Comparison of ENCODE assay signal across 15 cellular contexts in genomic region chr9:109560470-109561132, GRCh38.
DNase-seq lines count a peak whose midpoint lies in the region; ATAC-seq, FAIRE-seq and TF ChIP-seq lines count a peak whose summit lies in the region.
"Had no signal": no experiment of that assay in that cellular context is flagged by ENCODE, and none has a peak within 500 bp of the region (broad histone marks: within the 10 kb centered on the region; RNA-seq: fewer than 3 reads in every experiment).

No MANE protein-coding gene starts in this region.

- H3K4me3 Mint-ChIP-seq in chondrocyte (ENCODE audit: unreplicated experiment) (no peak overlapping the region), nephron progenitor cell (no peak overlapping the region), mesothelial cell of epicardium (no peak overlapping the region)
- H3K4me3 Mint-ChIP-seq: stimulated activated naive CD8-positive, alpha-beta T cell treated with anti-CD3 and anti-CD28 coated beads, Interleukin-15, Interleukin-2, amounts not matched to agents 100 ng/mL and 50 ng/mL, for 24 hours had no signal

- no peak for ATAC-seq in GM21423 (IDR thresholded peaks at IDR 0.05; ENCODE audit: unreplicated experiment)

- H3K4me1 Mint-ChIP-seq in chondrocyte (ENCODE audit: low read depth) (peaks cover 14% of the 10 kb centered on the region), nephron progenitor cell (peaks cover 39% of the 10 kb centered on the region), mesothelial cell of epicardium (peaks cover 18% of the 10 kb centered on the region)
- H3K4me1 Mint-ChIP-seq: CD14-positive monocyte had no signal

- H3K27ac Mint-ChIP-seq in chondrocyte (ENCODE audit: unreplicated experiment): no peak overlapping the region
- H3K27ac Mint-ChIP-seq in nephron progenitor cell: no peak overlapping the region
- H3K27ac Mint-ChIP-seq in mesothelial cell of epicardium: no peak overlapping the region
- H3K27ac Mint-ChIP-seq: stimulated activated naive CD8-positive, alpha-beta T cell treated with anti-CD3 and anti-CD28 coated beads, Interleukin-15, Interleukin-2, amounts not matched to agents 100 ng/mL and 50 ng/mL, for 24 hours had no signal

- H3K27me3 Mint-ChIP-seq in chondrocyte (ENCODE audit: low read depth): peaks cover 17% of the 10 kb centered on the region
- H3K27me3 Mint-ChIP-seq in nephron progenitor cell (ENCODE audit: low read depth, poor library complexity): peaks cover 24% of the 10 kb centered on the region
- no peaks in the 10 kb centered on the region for H3K27me3 Mint-ChIP-seq in mesothelial cell of epicardium (ENCODE audit: low read depth)

- FAIRE-seq in GM12892 (lab: Jason Lieb, UNC): no peak
- FAIRE-seq: H54 had no signal

- H3K9me3 Mint-ChIP-seq in chondrocyte (ENCODE audit: low read depth): no peaks in the 10 kb centered on the region
- H3K9me3 Mint-ChIP-seq in nephron progenitor cell: no peaks in the 10 kb centered on the region
- H3K9me3 Mint-ChIP-seq in mesothelial cell of epicardium: no peaks in the 10 kb centered on the region
- H3K9me3 Mint-ChIP-seq: stimulated activated naive CD8-positive, alpha-beta T cell treated with anti-CD3 and anti-CD28 coated beads, Interleukin-15, Interleukin-2, amounts not matched to agents 100 ng/mL and 50 ng/mL, for 24 hours had no signal

- H3K4me3 ChIP-seq in GM12864 (ENCODE audit: low read depth, low read length): no peak overlapping the region
- H3K4me3 ChIP-seq: prostate gland had no signal

- TF ChIP-seq CTCF in GM12864 (IDR thresholded peaks at IDR 0.05; ENCODE audit: low read depth, low read length, missing control alignments) (peak; percentile 12), chondrocyte (IDR thresholded peaks at IDR 0.05) (peak; percentile 23), nephron progenitor cell (IDR thresholded peaks at IDR 0.05) (peak; percentile 17), mesothelial cell of epicardium (IDR thresholded peaks at IDR 0.05; ENCODE audit: unreplicated experiment) (no peak)

- TF ChIP-seq POLR2A in GM12892 (IDR thresholded peaks at IDR 0.05; ENCODE audit: low read depth, low read length): no peak

- DNase-seq in GM12864 (ENCODE audit: low read depth) (no peak), M059J (ENCODE audit: low read depth) (peak; percentile 28), chondrocyte (ENCODE audit: low spot score) (no peak), nephron progenitor cell (no peak), GM12892 (ENCODE audit: insufficient read length) (no peak), GM03348 (ENCODE audit: low spot score) (no peak), mesothelial cell of epicardium (ENCODE audit: low spot score in 2 of 2, unreplicated experiment in 2 of 2) (no peak)
- DNase-seq: amniotic stem cell; NCI-H2171 treated with DMSO at 0.1 percent for 48 hours; stimulated activated CD4-positive, alpha-beta T cell treated with anti-CD3 and anti-CD28 coated beads, Interleukin-4, amount 100 ng/mL, for 24 hours had no signal

- H3K36me3 Mint-ChIP-seq in chondrocyte (ENCODE audit: low read depth): no peaks in the 10 kb centered on the region
- no peaks in the 10 kb centered on the region for H3K36me3 Mint-ChIP-seq in nephron progenitor cell (ENCODE audit: low read depth)
- no peaks in the 10 kb centered on the region for H3K36me3 Mint-ChIP-seq in mesothelial cell of epicardium
- H3K36me3 Mint-ChIP-seq: CD14-positive monocyte had no signal
